ENCODE assay signal across 30 cellular contexts in the genomic region with DNA sequence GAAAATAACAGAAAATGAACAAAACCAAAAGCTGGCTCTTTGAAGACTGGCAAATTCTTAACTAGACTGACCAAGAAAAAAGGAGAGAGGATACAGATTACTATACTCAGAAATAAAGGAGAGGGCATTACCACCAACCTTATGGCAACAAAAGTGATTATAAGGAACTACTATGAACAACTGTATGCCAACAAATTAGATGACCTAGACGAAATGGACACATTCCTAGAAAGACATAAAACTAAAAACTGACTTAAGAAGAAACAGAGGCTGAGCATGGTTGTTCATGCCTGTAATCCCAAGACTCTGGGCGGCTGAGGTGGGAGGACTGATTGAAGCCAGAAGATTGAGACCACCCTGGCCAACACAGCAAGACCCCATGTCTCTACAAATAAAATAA.
"Had no signal": no experiment of that assay in that cellular context is flagged by ENCODE, and none has a peak within 500 bp of the region (broad histone marks: within the 10 kb centered on the region; RNA-seq: fewer than 3 reads in every experiment).

No MANE protein-coding gene starts in this region.

- H3K9me3 ChIP-seq: ascending aorta, MG63, Peyer's patch, SJSA1, SK-N-SH had no signal

- H3K4me2 ChIP-seq: SK-N-SH had no signal

- H3K4me3 ChIP-seq: ascending aorta, cardiac muscle cell, MG63, Peyer's patch, SJSA1 had no signal

- H3K27me3 Mint-ChIP-seq: activated CD4-positive, alpha-beta memory T cell treated with anti-CD3 and anti-CD28 coated beads, Interleukin-2, amount 10 ng/mL, durations not matched to agents 7 days and 5 days; central memory CD8-positive, alpha-beta T cell had no signal

- H3K4me3 Mint-ChIP-seq: activated CD4-positive, alpha-beta memory T cell treated with anti-CD3 and anti-CD28 coated beads, Interleukin-2, amount 10 ng/mL, durations not matched to agents 7 days and 5 days; central memory CD8-positive, alpha-beta T cell; T-helper 1 cell treated with Interleukin-12 subunit alpha and Interleukin-12 subunit beta and Interleukin-4 antibody, amounts not matched to agents 30 μg/mL and 1 μg/mL, for 36 hours; T-helper 2 cell treated with Interferon-gamma antibody and Interleukin-4, amounts not matched to agents 5 μg/mL and 100 μg/mL, for 36 hours had no signal

- H3K27me3 ChIP-seq: ascending aorta, cardiac muscle cell, MG63, Peyer's patch, SJSA1 had no signal

- H3K9me3 Mint-ChIP-seq: central memory CD8-positive, alpha-beta T cell; T-helper 1 cell treated with Interleukin-12 subunit alpha and Interleukin-12 subunit beta and Interleukin-4 antibody, amounts not matched to agents 30 μg/mL and 1 μg/mL, for 36 hours; T-helper 2 cell treated with Interferon-gamma antibody and Interleukin-4, amounts not matched to agents 5 μg/mL and 100 μg/mL, for 36 hours had no signal

- H3K27ac Mint-ChIP-seq: activated CD4-positive, alpha-beta memory T cell treated with anti-CD3 and anti-CD28 coated beads, Interleukin-2, amount 10 ng/mL, durations not matched to agents 7 days and 5 days; activated T-helper 2 cell treated with anti-CD3 and anti-CD28 coated beads, Interferon-gamma antibody, Interleukin-2, Interleukin-4, amounts not matched to agents 10 μg/mL and 5 μg/mL and 100 μg/mL, durations not matched to agents 14 hours and 24 hours and 36 hours; T-helper 1 cell treated with Interleukin-12 subunit alpha and Interleukin-12 subunit beta and Interleukin-4 antibody, amounts not matched to agents 30 μg/mL and 1 μg/mL, for 36 hours; T-helper 2 cell treated with Interferon-gamma antibody and Interleukin-4, amounts not matched to agents 5 μg/mL and 100 μg/mL, for 36 hours had no signal

- FAIRE-seq: TTC549 had no signal

- H3K27ac ChIP-seq: ascending aorta, cardiac muscle cell, Peyer's patch, SJSA1 had no signal

- H3K4me1 ChIP-seq: Peyer's patch, SJSA1 had no signal

- H3K36me3 ChIP-seq: ascending aorta, cardiac muscle cell had no signal

- H3K9ac ChIP-seq: SK-N-SH had no signal

- DNase-seq: activated CD4-positive, alpha-beta memory T cell treated with anti-CD3 and anti-CD28 coated beads, Interleukin-2, amount 10 ng/mL, durations not matched to agents 7 days and 5 days; activated CD4-positive, alpha-beta T cell treated with anti-CD3 and anti-CD28 coated beads for 48 hours; activated gamma-delta T cell; activated naive CD4-positive, alpha-beta T cell treated with Interleukin-2 at 50 U/mL for 16 hours; amygdala; Kasumi-1; KG1; MG63; NCI-H1048; NCI-H1105 treated with DMSO at 0.1 percent for 48 hours; NCI-H1436; NCI-H1694 treated with DMSO at 0.1 percent for 48 hours; NCI-H2029; NCI-H345; NCI-H524 treated with DMSO at 0.1 percent for 48 hours; NK-92 treated with Interleukin-12 subunit alpha and Interleukin-12 subunit beta, amount 100 ng/mL, for 24 hours; PC-3; Peyer's patch; RPMI8226; SHP77 treated with DMSO at 0.1 percent for 48 hours; SK-N-SH had no signal

- ATAC-seq: activated CD4-positive, CD25-positive, alpha-beta regulatory T cell treated with anti-CD3 and anti-CD28 coated beads, Interleukin-2, amount 50 U/mL, for 24 hours; PC-3 had no signal
